Comparison of ENCODE assay signal across 8 cellular contexts in genomic region chr4:11609751-11610150, GRCh38.
"Had no signal": no experiment of that assay in that cellular context is flagged by ENCODE, and none has a peak within 500 bp of the region (broad histone marks: within the 10 kb centered on the region; RNA-seq: fewer than 3 reads in every experiment).

No MANE protein-coding gene starts in this region.

- ATAC-seq: K562 had no signal

- H3K36me3 ChIP-seq: HAP-1 had no signal

- H3K4me3 ChIP-seq: GM23248, HAP-1, K562 had no signal

- FAIRE-seq: HTR-8/SVneo, K562 had no signal

- H3K9ac ChIP-seq: GM23248 had no signal

- H2AFZ ChIP-seq: GM23248 had no signal

- DNase-seq: GM23248, GOT3, H7, IMR-90, KG1 had no signal

- H3K9me3 ChIP-seq: HAP-1 had no signal

- H3K4me1 ChIP-seq: HAP-1 had no signal

- H3K27ac ChIP-seq: GM23248 had no signal
